In the genomic region with DNA sequence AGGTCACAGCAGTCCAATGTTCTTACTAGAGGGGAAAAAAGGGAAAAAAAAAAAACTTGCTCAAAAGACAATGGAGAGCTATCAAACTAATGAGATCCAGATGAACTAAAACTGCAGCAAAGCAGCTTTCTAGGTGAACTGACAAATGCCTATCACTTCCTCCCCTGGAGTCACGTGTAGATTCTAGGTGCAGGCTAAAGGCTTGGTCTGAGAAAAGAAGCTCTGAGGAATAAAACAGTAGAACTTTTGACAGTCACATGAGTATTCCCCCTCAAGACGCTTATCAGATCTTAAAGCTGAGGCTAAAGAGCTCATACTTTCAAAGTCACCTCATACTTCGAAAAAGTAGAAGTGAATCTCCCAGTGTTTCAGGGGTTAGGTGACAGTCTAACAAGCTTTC, we compare ENCODE assay signal across 1 cellular context.
TF ChIP-seq lines count a peak whose summit lies in the region.

No MANE protein-coding gene starts in this region.

TF ChIP-seq in GM12878, 131 proteins besides CTCF, POLR2A, EP300 and RAD21:
- TF ChIP-seq ZNF274 (IDR thresholded peaks at IDR 0.05; ENCODE audit: insufficient read depth, insufficient read length) (no peak), NFXL1 (IDR thresholded peaks at IDR 0.05; ENCODE audit: borderline replicate concordance) (no peak), SPI1 (IDR thresholded peaks at IDR 0.05; ENCODE audit: borderline replicate concordance, insufficient read depth, low read depth, low read length) (peak; percentile 48; the same call in 1 of the 2 replicates), EZH2 (IDR thresholded peaks at IDR 0.05; ENCODE audit: borderline replicate concordance, control insufficient read depth, low read depth, low read length) (no peak), BHLHE40 (IDR thresholded peaks at IDR 0.05; ENCODE audit: borderline replicate concordance in 1 of 2, low read depth in 2 of 2, low read length in 1 of 2) (peak in 1 of 2 experiments; percentile 35; a peak in 1 of 4 replicates), MEF2A (IDR thresholded peaks at IDR 0.05; ENCODE audit: insufficient read depth, low read depth, low read length) (no peak), NR2C1 (IDR thresholded peaks at IDR 0.05) (no peak), SUZ12 (IDR thresholded peaks at IDR 0.05; ENCODE audit: unreplicated experiment) (no peak), TBL1XR1 (IDR thresholded peaks at IDR 0.05; ENCODE audit: low read depth, low read length) (no peak), RAD51 (IDR thresholded peaks at IDR 0.05) (peak; percentile 57; the same call in 1 of the 2 replicates), ZBED1 (IDR thresholded peaks at IDR 0.05; ENCODE audit: borderline replicate concordance) (no peak), NBN (IDR thresholded peaks at IDR 0.05) (no peak)
- TF ChIP-seq, protein P1, sequence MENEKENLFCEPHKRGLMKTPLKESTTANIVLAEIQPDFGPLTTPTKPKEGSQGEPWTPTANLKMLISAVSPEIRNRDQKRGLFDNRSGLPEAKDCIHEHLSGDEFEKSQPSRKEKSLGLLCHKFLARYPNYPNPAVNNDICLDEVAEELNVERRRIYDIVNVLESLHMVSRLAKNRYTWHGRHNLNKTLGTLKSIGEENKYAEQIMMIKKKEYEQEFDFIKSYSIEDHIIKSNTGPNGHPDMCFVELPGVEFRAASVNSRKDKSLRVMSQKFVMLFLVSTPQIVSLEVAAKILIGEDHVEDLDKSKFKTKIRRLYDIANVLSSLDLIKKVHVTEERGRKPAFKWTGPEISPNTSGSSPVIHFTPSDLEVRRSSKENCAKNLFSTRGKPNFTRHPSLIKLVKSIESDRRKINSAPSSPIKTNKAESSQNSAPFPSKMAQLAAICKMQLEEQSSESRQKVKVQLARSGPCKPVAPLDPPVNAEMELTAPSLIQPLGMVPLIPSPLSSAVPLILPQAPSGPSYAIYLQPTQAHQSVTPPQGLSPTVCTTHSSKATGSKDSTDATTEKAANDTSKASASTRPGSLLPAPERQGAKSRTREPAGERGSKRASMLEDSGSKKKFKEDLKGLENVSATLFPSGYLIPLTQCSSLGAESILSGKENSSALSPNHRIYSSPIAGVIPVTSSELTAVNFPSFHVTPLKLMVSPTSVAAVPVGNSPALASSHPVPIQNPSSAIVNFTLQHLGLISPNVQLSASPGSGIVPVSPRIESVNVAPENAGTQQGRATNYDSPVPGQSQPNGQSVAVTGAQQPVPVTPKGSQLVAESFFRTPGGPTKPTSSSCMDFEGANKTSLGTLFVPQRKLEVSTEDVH (IDR thresholded peaks at IDR 0.05; ENCODE audit: low read depth, partially characterized antibody), result no peak
